ENCODE assay signal across 14 cellular contexts in the genomic region with DNA sequence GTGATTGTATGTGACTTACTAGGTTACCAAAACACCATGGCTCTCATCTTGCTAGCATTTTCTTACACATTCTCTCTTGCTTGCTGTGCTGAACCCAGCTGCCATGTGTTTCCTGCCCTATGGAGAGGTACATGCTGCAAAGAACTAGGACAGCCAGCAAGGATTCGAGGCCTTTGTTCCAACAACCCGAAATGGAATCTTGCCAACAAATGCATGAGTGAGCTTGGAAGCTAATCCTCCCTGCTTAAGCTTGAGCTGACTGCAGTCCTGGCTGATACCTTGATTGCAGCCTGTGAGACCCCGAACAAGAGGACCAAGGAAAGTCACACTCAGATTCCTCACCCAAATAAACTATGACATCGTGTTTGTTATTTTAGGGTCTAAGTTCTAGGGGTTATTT.
A peak's percentile ranks its signal among the peaks of the same experiment; 100 is the strongest.
DNase-seq lines count a peak whose midpoint lies in the region; ATAC-seq and TF ChIP-seq lines count a peak whose summit lies in the region.
"Had no signal": no experiment of that assay in that cellular context is flagged by ENCODE, and none has a peak within 500 bp of the region (broad histone marks: within the 10 kb centered on the region; RNA-seq: fewer than 3 reads in every experiment).

No MANE protein-coding gene starts in this region.

- H3K27me3 ChIP-seq in Karpas-422 (ENCODE audit: low read length), result no peaks in the 10 kb centered on the region
- H3K27me3 ChIP-seq: Peyer's patch had no signal

- H3K4me3 ChIP-seq in Karpas-422 (ENCODE audit: low read length) (no peak overlapping the region), fibroblast of pulmonary artery (replicated peaks; ENCODE audit: low read depth, low read length) (no peak overlapping the region)
- H3K4me3 ChIP-seq: lower lobe of right lung, Peyer's patch had no signal

- ATAC-seq in GM21447 (IDR thresholded peaks at IDR 0.05; ENCODE audit: unreplicated experiment) (no peak), GM18867 (IDR thresholded peaks at IDR 0.05; ENCODE audit: unreplicated experiment) (no peak)
- ATAC-seq: activated CD8-positive, alpha-beta T cell treated with anti-CD3 and anti-CD28 coated beads, Interleukin-2, amount 10 ng/mL, durations not matched to agents 7 days and 5 days; lower lobe of right lung had no signal

- no peak overlapping the region for H3K4me2 ChIP-seq in Karpas-422 (ENCODE audit: low read depth, low read length, poor library complexity, severe bottlenecking)

- TF ChIP-seq CTCF in fibroblast of pulmonary artery (IDR thresholded peaks at IDR 0.05; ENCODE audit: low read length, missing control alignments), result no peak

- peak overlapping the region; percentile 97 for H2AFZ ChIP-seq in Karpas-422 (ENCODE audit: low read length)

- H3K36me3 ChIP-seq in Karpas-422 (ENCODE audit: insufficient read depth, low read length), result no peaks in the 10 kb centered on the region
- H3K36me3 ChIP-seq: lower lobe of right lung, Peyer's patch had no signal

- H3K9ac ChIP-seq in Karpas-422 (ENCODE audit: low read length), result no peak overlapping the region

- H3K4me1 ChIP-seq in Karpas-422 (ENCODE audit: low read length), result peaks cover 3% of the 10 kb centered on the region; the same call in 1 of the 2 replicates
- H3K4me1 ChIP-seq: lower lobe of right lung, Peyer's patch had no signal

- H3K9me3 ChIP-seq in Karpas-422 (ENCODE audit: low read length), result no peaks in the 10 kb centered on the region
- H3K9me3 ChIP-seq: lower lobe of right lung, Peyer's patch had no signal

- H3K9me2 ChIP-seq in Karpas-422 (replicated peaks; ENCODE audit: insufficient read depth, low read length), result no peaks in the 10 kb centered on the region

- H3K27ac ChIP-seq in Karpas-422 (ENCODE audit: low read length), result no peak overlapping the region
- H3K27ac ChIP-seq: lower lobe of right lung, Peyer's patch had no signal

- no peaks in the 10 kb centered on the region for H3K79me2 ChIP-seq in Karpas-422 (ENCODE audit: low read length)

- H4K20me1 ChIP-seq in Karpas-422 (ENCODE audit: insufficient read depth, low read depth, low read length), result no peaks in the 10 kb centered on the region

- DNase-seq in COLO668 (lab: John Stamatoyannopoulos, UW; ENCODE audit: unreplicated experiment) (peak; percentile 37), Karpas-422 (peak; percentile 44), SHP77 treated with DMSO at 0.1 percent for 48 hours (lab: John Stamatoyannopoulos, UW) (peak; percentile 98), fibroblast of pulmonary artery (ENCODE audit: low read depth) (peak; percentile 53), NOMO-1 treated with DMSO at 0.1 percent for 48 hours (lab: John Stamatoyannopoulos, UW; ENCODE audit: unreplicated experiment) (no peak)
- DNase-seq in NK-92 treated with Interleukin-12 subunit alpha and Interleukin-12 subunit beta, amount 100 ng/mL, for 24 hours (lab: John Stamatoyannopoulos, UW), result no peak
- DNase-seq: activated CD8-positive, alpha-beta T cell treated with anti-CD3 and anti-CD28 coated beads, Interleukin-2, amount 10 ng/mL, durations not matched to agents 7 days and 5 days; activated naive CD4-positive, alpha-beta T cell treated with anti-CD3 and anti-CD28 coated beads, Interleukin-2, amount 50 U/mL, for 16 hours; dermis blood vessel endothelial cell; lower lobe of right lung; Peyer's patch; stimulated activated naive CD4-positive, alpha-beta T cell treated with Interleukin-2 at 50 U/mL for 16 hours had no signal

Comparison
In these comparisons a context has a peak if more than half of its experiments do, and no peak if none do; other contexts are left out.
1. DNase-seq: peak in COLO668 (single experiment), Karpas-422 (single experiment), SHP77 treated with DMSO at 0.1 percent for 48 hours (single experiment) and fibroblast of pulmonary artery (single experiment); none in NOMO-1 treated with DMSO at 0.1 percent for 48 hours (single experiment) and NK-92 treated with Interleukin-12 subunit alpha and Interleukin-12 subunit beta, amount 100 ng/mL, for 24 hours (single experiment).